In the genomic region with DNA sequence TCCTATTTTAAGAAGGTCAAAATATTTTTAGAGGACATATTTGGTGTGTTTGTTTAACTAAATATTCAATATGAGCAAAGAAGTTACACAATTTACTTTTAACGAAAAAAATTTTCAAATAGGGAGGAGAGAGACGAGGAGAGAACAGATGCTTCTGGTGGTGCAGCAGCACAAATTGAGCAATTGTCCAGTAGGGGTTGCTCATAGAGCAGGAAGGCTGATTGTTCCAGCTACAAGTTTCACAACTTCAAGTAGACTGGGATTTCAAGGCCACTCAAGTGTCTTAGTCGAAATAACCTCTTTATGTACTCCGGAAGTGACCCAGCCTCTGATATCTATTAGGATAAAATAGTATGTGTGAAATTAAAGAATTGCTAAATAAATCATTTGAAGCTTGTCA, we compare ENCODE assay signal across 9 cellular contexts.
A peak's percentile ranks its signal among the peaks of the same experiment; 100 is the strongest.
DNase-seq lines count a peak whose midpoint lies in the region; ATAC-seq and TF ChIP-seq lines count a peak whose summit lies in the region.
"Had no signal": no experiment of that assay in that cellular context is flagged by ENCODE, and none has a peak within 500 bp of the region (broad histone marks: within the 10 kb centered on the region; RNA-seq: fewer than 3 reads in every experiment).

No MANE protein-coding gene starts in this region.

- peak; percentile 87 for ATAC-seq in gastroesophageal sphincter

- no peak for TF ChIP-seq POLR2A in gastroesophageal sphincter (IDR thresholded peaks at IDR 0.05)
- TF ChIP-seq POLR2A in suprapubic skin (IDR thresholded peaks at IDR 0.05) = no peak

- no peak for TF ChIP-seq EP300 in gastroesophageal sphincter (IDR thresholded peaks at IDR 0.05)
- no peak for TF ChIP-seq EP300 in suprapubic skin (IDR thresholded peaks at IDR 0.05)

- H3K4me1 ChIP-seq in SJSA1 (replicated peaks) (0 out of 2 replicates have a peak, but pooled peaks cover 4% of the 10 kb centered on the region), gastroesophageal sphincter (no peaks in the 10 kb centered on the region), suprapubic skin (no peaks in the 10 kb centered on the region)

- H3K36me3 ChIP-seq in SJSA1 = no peaks in the 10 kb centered on the region
- H3K36me3 ChIP-seq in gastroesophageal sphincter = no peaks in the 10 kb centered on the region
- H3K36me3 ChIP-seq in suprapubic skin = no peaks in the 10 kb centered on the region
- H3K36me3 ChIP-seq: neutrophil had no signal

- TF ChIP-seq CTCF in gastroesophageal sphincter (IDR thresholded peaks at IDR 0.05) = peak in 3 of 4 experiments; percentile 33 to 48 (median 47)
- peak; percentile 18 to 19 for TF ChIP-seq CTCF in suprapubic skin (IDR thresholded peaks at IDR 0.05)

- WGBS in gastroesophageal sphincter (ENCODE audit: low coverage in 1 of 2), 2 donors = 24 to 35% methylated on average over 4 of the region's 4 CpGs
- 35% methylated on average over 4 of the region's 4 CpGs for WGBS in suprapubic skin

- DNase-seq in DMS 273 (lab: John Stamatoyannopoulos, UW; ENCODE audit: unreplicated experiment) = peak; percentile 69
- DNase-seq in DMS 273 treated with DMSO at 0.1 percent for 48 hours (lab: John Stamatoyannopoulos, UW) = no peak
- DNase-seq in SJSA1 (ENCODE audit: low read depth in 1 of 2, low spot score in 2 of 2) = peak; percentile 53 to 60
- DNase-seq in suprapubic skin (ENCODE audit: low spot score in 2 of 2) = no peak
- DNase-seq in GDM1 (lab: John Stamatoyannopoulos, UW) = no peak
- no peak for DNase-seq in activated naive CD4-positive, alpha-beta T cell treated with anti-CD3 and anti-CD28 coated beads, Interleukin-2, amount 50 U/mL, for 16 hours
- no peak for DNase-seq in germinal center (ENCODE audit: low spot score)

- H3K4me3 ChIP-seq in SJSA1 (no peak overlapping the region), gastroesophageal sphincter (no peak overlapping the region), suprapubic skin (no peak overlapping the region)

- H3K9me3 ChIP-seq in SJSA1 (replicated peaks) = no peaks in the 10 kb centered on the region
- no peaks in the 10 kb centered on the region for H3K9me3 ChIP-seq in gastroesophageal sphincter
- H3K9me3 ChIP-seq in suprapubic skin = no peaks in the 10 kb centered on the region
- H3K9me3 ChIP-seq: neutrophil had no signal

- H3K27ac ChIP-seq in SJSA1 = no peak overlapping the region
- H3K27ac ChIP-seq in gastroesophageal sphincter = no peak overlapping the region
- peak overlapping the region; percentile 60 for H3K27ac ChIP-seq in suprapubic skin
- H3K27ac ChIP-seq: neutrophil had no signal

- H3K27me3 ChIP-seq in SJSA1 (replicated peaks) = no peaks in the 10 kb centered on the region
- no peaks in the 10 kb centered on the region for H3K27me3 ChIP-seq in gastroesophageal sphincter
- no peaks in the 10 kb centered on the region for H3K27me3 ChIP-seq in suprapubic skin
- H3K27me3 ChIP-seq: neutrophil had no signal

Comparison
In these comparisons a context has a peak if more than half of its experiments do, and no peak if none do; other contexts are left out.
1. DNase-seq: peak in DMS 273 (single experiment) and SJSA1 (2 of 2); none in DMS 273 treated with DMSO at 0.1 percent for 48 hours (single experiment), suprapubic skin (0 of 2), GDM1 (single experiment), activated naive CD4-positive, alpha-beta T cell treated with anti-CD3 and anti-CD28 coated beads, Interleukin-2, amount 50 U/mL, for 16 hours (single experiment) and germinal center (single experiment).